22 cellular contexts compared by ENCODE assay signal in genomic region chr12:82862876-82863649, GRCh38.
"Had no signal": no experiment of that assay in that cellular context is flagged by ENCODE, and none has a peak within 500 bp of the region (broad histone marks: within the 10 kb centered on the region; RNA-seq: fewer than 3 reads in every experiment).

No MANE protein-coding gene starts in this region.

- H3K9me3 Mint-ChIP-seq: activated naive CD4-positive, alpha-beta T cell treated with anti-CD3 and anti-CD28 coated beads, Interleukin-2, amount 50 U/mL, for 24 hours; central memory CD8-positive, alpha-beta T cell; WTC11 had no signal

- H3K27ac Mint-ChIP-seq: activated CD8-positive, alpha-beta T cell treated with anti-CD3 and anti-CD28 coated beads for 36 hours; activated naive CD4-positive, alpha-beta T cell treated with anti-CD3 and anti-CD28 coated beads, Interleukin-2, amount 50 U/mL, for 24 hours; natural killer cell treated with Interleukin-12 subunit alpha and Interleukin-12 subunit beta and Interleukin-15 and Interleukin-18, amount 100 ng/mL, for 72 hours; type B pancreatic cell; WTC11 had no signal

- H3K4me3 Mint-ChIP-seq: activated CD8-positive, alpha-beta T cell treated with anti-CD3 and anti-CD28 coated beads for 36 hours; activated naive CD4-positive, alpha-beta T cell treated with anti-CD3 and anti-CD28 coated beads, Interleukin-2, amount 50 U/mL, for 24 hours; central memory CD8-positive, alpha-beta T cell; natural killer cell treated with Interleukin-12 subunit alpha and Interleukin-12 subunit beta and Interleukin-15 and Interleukin-18, amount 100 ng/mL, for 72 hours; type B pancreatic cell; WTC11 had no signal

- DNase-seq: activated CD4-positive, alpha-beta T cell treated with anti-CD3 and anti-CD28 coated beads for 4 hours; activated CD8-positive, alpha-beta T cell treated with anti-CD3 and anti-CD28 coated beads for 36 hours; activated effector memory CD4-positive, alpha-beta T cell treated with anti-CD3 and anti-CD28 coated beads, Interleukin-2, amount 50 U/mL, for 16 hours; activated T-cell treated with anti-CD3 and anti-CD28 coated beads, Interleukin-2, amount 50 U/mL, for 48 hours; adrenal gland; cortex of kidney; effector CD8-positive, alpha-beta T cell; hippocampal formation; kidney glomerular epithelial cell; mesenchymal stem cell; occipital lobe; right cardiac atrium; stimulated activated CD4-positive, alpha-beta T cell treated with anti-CD3 and anti-CD28 coated beads, Interleukin-4, amount 100 ng/mL, for 4 hours; stimulated activated CD8-positive, alpha-beta memory T cell treated with anti-CD3 and anti-CD28 coated beads, Interleukin-4, amount 100 ng/mL, for 48 hours; stimulated activated naive CD4-positive, alpha-beta T cell treated with Interleukin-2 at 50 U/mL for 16 hours; T-helper 2 cell had no signal

- H3K27me3 Mint-ChIP-seq: activated CD8-positive, alpha-beta T cell treated with anti-CD3 and anti-CD28 coated beads for 36 hours; activated naive CD4-positive, alpha-beta T cell treated with anti-CD3 and anti-CD28 coated beads, Interleukin-2, amount 50 U/mL, for 24 hours; central memory CD8-positive, alpha-beta T cell; natural killer cell treated with Interleukin-12 subunit alpha and Interleukin-12 subunit beta and Interleukin-15 and Interleukin-18, amount 100 ng/mL, for 72 hours; progenitor cell of endocrine pancreas; type B pancreatic cell had no signal

- ATAC-seq: activated CD8-positive, alpha-beta T cell treated with anti-CD3 and anti-CD28 coated beads for 36 hours; natural killer cell treated with Interleukin-12 subunit alpha and Interleukin-12 subunit beta and Interleukin-15 and Interleukin-18, amount 100 ng/mL, for 72 hours; right cardiac atrium; WTC11 had no signal

- H3K4me1 Mint-ChIP-seq: activated naive CD4-positive, alpha-beta T cell treated with anti-CD3 and anti-CD28 coated beads, Interleukin-2, amount 50 U/mL, for 24 hours; central memory CD8-positive, alpha-beta T cell had no signal
